In the genomic region with DNA sequence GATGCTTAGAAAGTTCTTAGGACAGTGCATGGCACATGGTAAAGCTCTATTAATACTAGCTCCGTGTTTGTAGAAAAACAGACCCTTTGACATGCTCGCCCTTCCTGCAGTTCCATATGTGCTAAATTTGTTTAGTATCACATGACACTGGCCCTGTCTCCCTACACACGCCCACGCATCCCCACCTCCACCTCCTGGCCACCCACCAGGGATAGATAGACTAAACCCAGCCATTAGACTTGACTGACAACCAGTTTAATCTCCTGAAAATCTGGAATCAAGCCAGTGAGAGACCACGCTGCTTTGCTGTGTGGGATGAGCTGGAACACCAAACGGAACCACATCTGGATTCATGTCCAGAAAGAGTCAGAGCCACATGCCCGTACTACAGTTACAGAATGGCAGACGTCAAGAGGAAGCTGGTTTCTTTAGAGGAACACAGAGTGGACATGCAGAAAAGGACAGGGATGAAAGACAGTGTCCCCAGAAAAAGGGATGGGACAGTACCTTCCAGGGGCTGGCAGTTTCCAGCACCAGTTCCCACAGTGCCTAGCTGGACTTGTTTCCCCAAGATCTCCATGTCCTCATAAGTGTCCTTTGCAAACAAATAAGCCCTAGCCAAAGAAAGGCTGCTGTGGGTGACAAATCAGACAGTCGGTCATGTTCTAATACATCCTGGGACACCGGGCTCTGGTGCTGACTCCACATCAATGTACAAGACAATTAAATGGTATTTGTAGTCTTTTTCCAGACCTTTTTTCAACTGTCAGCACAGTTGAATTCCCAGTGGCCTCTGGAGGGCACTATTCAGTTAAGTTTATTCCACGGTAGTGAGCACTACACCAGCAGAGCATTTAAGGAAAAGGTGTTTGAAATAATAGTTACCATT, we compare ENCODE assay signal across 8 cellular contexts.
A peak's percentile ranks its signal among the peaks of the same experiment; 100 is the strongest.
DNase-seq lines count a peak whose midpoint lies in the region; ATAC-seq lines count a peak whose summit lies in the region.

No MANE protein-coding gene starts in this region.

- peak; percentile 61 for DNase-seq in EL
- DNase-seq in NCI-H69 (lab: John Stamatoyannopoulos, UW), result peak; percentile 74
- peak; percentile 39 for DNase-seq in activated CD8-positive, alpha-beta memory T cell treated with anti-CD3 and anti-CD28 coated beads, Interleukin-2, amount 50 U/mL, for 4 hours
- DNase-seq in fibroblast of peridontal ligament (ENCODE audit: extremely low read depth), result peak; percentile 78
- DNase-seq in neuronal stem cell (ENCODE audit: low spot score), result peak; percentile 29

- no peak overlapping the region for H4K91ac ChIP-seq in neuronal stem cell (ENCODE audit: low read depth, low read length, poor library complexity)

- H2BK15ac ChIP-seq in neuronal stem cell (ENCODE audit: low read length), result no peak overlapping the region

- H3K36me3 ChIP-seq in neuronal stem cell (replicated peaks in 1 of 2; ENCODE audit: control insufficient read depth in 2 of 2, insufficient read depth in 2 of 2, low read length in 2 of 2), result no peaks in the 10 kb centered on the region

- H3K4ac ChIP-seq in neuronal stem cell (ENCODE audit: low read length), result no peak overlapping the region

- H3K9me3 ChIP-seq in neuronal stem cell (replicated peaks in 1 of 2; ENCODE audit: control insufficient read depth in 2 of 2, insufficient read depth in 1 of 2, low read depth in 1 of 2, low read length in 2 of 2), result peaks cover 2 to 9% of the 10 kb centered on the region in 2 donors

- H3K4me1 ChIP-seq in neuronal stem cell (ENCODE audit: control insufficient read depth in 2 of 2, insufficient read depth in 1 of 2, low read depth in 1 of 2, low read length in 2 of 2), result peaks cover 0 to 2% of the 10 kb centered on the region in 2 donors

- no CpG with 5 or more reads among the region's 11 CpGs for WGBS in neuronal stem cell (ENCODE audit: extremely low coverage in 2 of 2, insufficient read length in 2 of 2, insufficient replicate concordance in 1 of 2), 2 donors

- H2AK5ac ChIP-seq in neuronal stem cell (ENCODE audit: low read depth, low read length), result no peak overlapping the region

- H3K4me2 ChIP-seq in neuronal stem cell (ENCODE audit: insufficient read depth, low read length, poor library complexity, severe bottlenecking), result no peak overlapping the region

- H3K23ac ChIP-seq in neuronal stem cell (ENCODE audit: low read depth, low read length, poor library complexity), result no peak overlapping the region

- no peak overlapping the region for H3K18ac ChIP-seq in neuronal stem cell (ENCODE audit: low read length)

- H2BK120ac ChIP-seq in neuronal stem cell (ENCODE audit: low read depth, low read length), result no peak overlapping the region

- no peak overlapping the region for H3K14ac ChIP-seq in neuronal stem cell (ENCODE audit: low read length)

- no peak overlapping the region for H3K27ac ChIP-seq in neuronal stem cell (replicated peaks; ENCODE audit: low read length)

- no peak overlapping the region for H3K4me3 ChIP-seq in neuronal stem cell (ENCODE audit: low read length in 2 of 2)

- no peaks in the 10 kb centered on the region for H3K27me3 ChIP-seq in neuronal stem cell (ENCODE audit: control insufficient read depth in 3 of 3, insufficient read depth in 3 of 3, low read depth in 1 of 3, low read length in 3 of 3)

- no peak overlapping the region for H4K8ac ChIP-seq in neuronal stem cell (ENCODE audit: low read depth, low read length)

- peak overlapping the region; percentile 55 for H2AFZ ChIP-seq in neuronal stem cell (ENCODE audit: low read length)

- no peaks in the 10 kb centered on the region for H3K79me1 ChIP-seq in neuronal stem cell (ENCODE audit: low read depth, low read length)

- H3K9ac ChIP-seq in neuronal stem cell (ENCODE audit: low read depth, low read length, poor library complexity), result no peak overlapping the region

- ATAC-seq in HG03097 (IDR thresholded peaks at IDR 0.05; ENCODE audit: low FRiP score, unreplicated experiment) (peak; percentile 50), GM21786 (IDR thresholded peaks at IDR 0.05; ENCODE audit: unreplicated experiment) (no peak), HG03159 (IDR thresholded peaks at IDR 0.05; ENCODE audit: unreplicated experiment) (no peak)

- H2BK12ac ChIP-seq in neuronal stem cell (ENCODE audit: low read length), result no peak overlapping the region

- H2BK5ac ChIP-seq in neuronal stem cell (ENCODE audit: low read length), result no peak overlapping the region
